8 cellular contexts compared by ENCODE assay signal in the genomic region with DNA sequence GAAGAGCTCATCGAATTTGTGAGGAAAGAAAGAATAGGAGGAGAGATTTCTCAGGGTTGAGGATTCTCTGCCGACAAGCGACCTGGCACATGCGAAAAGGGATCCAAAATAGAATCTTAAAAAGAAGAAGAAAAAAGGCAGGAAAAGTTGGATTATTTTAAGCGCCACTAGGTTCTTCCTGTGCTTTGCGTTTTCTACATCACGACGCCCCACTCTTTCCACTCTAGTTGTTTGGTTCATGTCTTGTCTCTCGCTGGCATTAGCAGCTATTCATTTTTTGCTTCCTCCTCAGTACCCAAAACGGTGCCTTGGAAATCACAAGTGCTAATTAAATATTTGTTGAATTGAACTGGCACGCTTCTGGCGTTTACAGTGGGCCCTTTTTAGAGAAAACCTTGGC. TPM values are rescaled to one million over a fixed set of nuclear protein-coding genes. Genes with fewer than 3 reads are reported as not detected.
DNase-seq lines count a peak whose midpoint lies in the region; ATAC-seq, FAIRE-seq and TF ChIP-seq lines count a peak whose summit lies in the region.

No MANE protein-coding gene starts in this region.

- peak overlapping the region; percentile 90 for H3K9ac ChIP-seq in endothelial cell of umbilical vein (replicated peaks; ENCODE audit: extremely low read depth, insufficient read depth, low read length)

- BruUV-seq in endothelial cell of umbilical vein (replicated peaks; lab: Mats Ljungman, UMichigan) = no TSS peak

- H4K20me1 ChIP-seq in endothelial cell of umbilical vein (replicated peaks; ENCODE audit: control insufficient read depth, extremely low read depth, insufficient read depth, low read length) = no peaks in the 10 kb centered on the region

- peak overlapping the region; percentile 95 for H3K4me2 ChIP-seq in endothelial cell of umbilical vein (ENCODE audit: insufficient read depth, low read length)

- H3K4me3 ChIP-seq in endothelial cell of umbilical vein (replicated peaks in 1 of 3; ENCODE audit: insufficient read depth in 1 of 3, low read depth in 1 of 3, low read length in 3 of 3) (peak overlapping the region; percentile 60 to 81 (median 68)), neutrophil (ENCODE audit: low read depth in 1 of 2, low read length in 1 of 2) (peak overlapping the region; percentile 76 to 77)

- dilution Hi-C loops in endothelial cell of umbilical vein (cut with MboI; ENCODE audit: extremely low pct_ligation_motif_present, low sequenced_read_pairs) = no loop called here

- POLR2A ChIA-PET in endothelial cell of umbilical vein (lab: Charles Lee) = interaction anchor here (1.6 kb wide), 1 partner anchor 21 kb away, joined by 4 read pairs; no protein-coding TSS in a partner anchor

- H3K36me3 ChIP-seq in endothelial cell of umbilical vein (ENCODE audit: control insufficient read depth in 2 of 2, extremely low read depth in 1 of 2, insufficient read depth in 2 of 2, low read length in 2 of 2) = peaks cover 5% of the 10 kb centered on the region in 2 experiments
- H3K36me3 ChIP-seq in neutrophil = peaks cover 10% of the 10 kb centered on the region

- H3K27me3 ChIP-seq in endothelial cell of umbilical vein (ENCODE audit: control insufficient read depth in 2 of 2, insufficient read depth in 2 of 2, low read length in 2 of 2) (peaks cover 0 to 7% of the 10 kb centered on the region in 2 experiments), neutrophil (peaks cover 23% of the 10 kb centered on the region)

- peaks cover 9% of the 10 kb centered on the region for H3K4me1 ChIP-seq in endothelial cell of umbilical vein (ENCODE audit: control insufficient read depth, extremely low read depth, insufficient read depth, low read length)
- H3K4me1 ChIP-seq in neutrophil (ENCODE audit: control insufficient read depth in 1 of 2, insufficient read depth in 1 of 2, low read depth in 1 of 2, low read length in 1 of 2) = peaks cover 17 to 18% of the 10 kb centered on the region in 2 experiments

- H3K79me2 ChIP-seq in endothelial cell of umbilical vein (ENCODE audit: control insufficient read depth, insufficient read depth, low read length) = peaks cover 6% of the 10 kb centered on the region

- no peaks in the 10 kb centered on the region for H3K9me3 ChIP-seq in endothelial cell of umbilical vein (replicated peaks; ENCODE audit: control insufficient read depth, insufficient read depth, low read length)
- H3K9me3 ChIP-seq in neutrophil = no peaks in the 10 kb centered on the region

- intact Hi-C loops in endothelial cell of umbilical vein (cut with micrococcal nuclease) = loop anchor here (5.0 to 10.0 kb wide), 2 partner anchors 154 to 842 kb away; a partner anchor contains a TSS

- H2AFZ ChIP-seq in endothelial cell of umbilical vein (ENCODE audit: low read depth, low read length) = peak overlapping the region; percentile 93

- DNase-seq in Ammon's horn (ENCODE audit: low spot score) (peak; percentile 60), NCI-H345 (lab: John Stamatoyannopoulos, UW) (peak; percentile 16), endothelial cell of umbilical vein (ENCODE audit: low read depth, low spot score) (no peak), A172 (ENCODE audit: low spot score) (no peak)

- peak; percentile 50 for FAIRE-seq in endothelial cell of umbilical vein (lab: Jason Lieb, UNC)

- no peaks in the 10 kb centered on the region for H3K9me1 ChIP-seq in endothelial cell of umbilical vein (replicated peaks; ENCODE audit: control insufficient read depth, extremely low read depth, insufficient read depth, low read length)

- TF ChIP-seq POLR2A in endothelial cell of umbilical vein (IDR thresholded peaks at IDR 0.05; ENCODE audit: low read depth, low read length) = no peak

- CTCF ChIA-PET in endothelial cell of umbilical vein (lab: Charles Lee) = interaction anchor here (0.7 to 1.7 kb wide), 11 partner anchors 9 to 617 kb away, joined by 3 to 11 read pairs (median 4); no protein-coding TSS in a partner anchor

- no peak for TF ChIP-seq CTCF in endothelial cell of umbilical vein (IDR thresholded peaks at IDR 0.05; ENCODE audit: extremely low read depth in 1 of 2, insufficient read depth in 1 of 2, low read depth in 1 of 2, low read length in 2 of 2)
- no peak for TF ChIP-seq CTCF in neutrophil (IDR thresholded peaks at IDR 0.05)

- H3K27ac ChIP-seq in endothelial cell of umbilical vein (ENCODE audit: insufficient read depth, low read depth, low read length) = peak overlapping the region; percentile 52
- H3K27ac ChIP-seq in neutrophil = peak overlapping the region; percentile 71

- peak; percentile 7 for ATAC-seq in GM21367 (IDR thresholded peaks at IDR 0.05; ENCODE audit: unreplicated experiment)
- ATAC-seq in HG03520 (IDR thresholded peaks at IDR 0.05; ENCODE audit: unreplicated experiment) = no peak
- ATAC-seq in GM18873 (IDR thresholded peaks at IDR 0.05; ENCODE audit: low FRiP score, unreplicated experiment) = no peak

TF ChIP-seq in endothelial cell of umbilical vein, 7 proteins besides CTCF, POLR2A, EP300 and RAD21:
- TF ChIP-seq EZH2 (IDR thresholded peaks at IDR 0.05; ENCODE audit: borderline replicate concordance, low read depth, low read length, severe bottlenecking) = no peak
- TF ChIP-seq, protein P1, sequence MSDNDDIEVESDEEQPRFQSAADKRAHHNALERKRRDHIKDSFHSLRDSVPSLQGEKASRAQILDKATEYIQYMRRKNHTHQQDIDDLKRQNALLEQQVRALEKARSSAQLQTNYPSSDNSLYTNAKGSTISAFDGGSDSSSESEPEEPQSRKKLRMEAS (IDR thresholded peaks at IDR 0.05; ENCODE audit: insufficient read depth, insufficient read length) = no peak
- no peak for TF ChIP-seq GATA2 (IDR thresholded peaks at IDR 0.05; ENCODE audit: insufficient read depth, insufficient read length, low read depth, low read length)
- TF ChIP-seq POLR2AphosphoS5 (IDR thresholded peaks at IDR 0.05; ENCODE audit: insufficient read depth, low read depth, low read length) = no peak
- TF ChIP-seq FOS (IDR thresholded peaks at IDR 0.05; ENCODE audit: borderline replicate concordance, insufficient read depth, low read length) = no peak
- TF ChIP-seq MYC (IDR thresholded peaks at IDR 0.05; ENCODE audit: low read depth, low read length) = no peak
- TF ChIP-seq JUN (IDR thresholded peaks at IDR 0.05; ENCODE audit: borderline replicate concordance, insufficient read depth, insufficient read length, low read depth) = no peak

RNA-seq across cellular contexts. Expression of a gene that starts 0.7 kb away (rescaled TPM):
- 17.2 and 24.4 TPM in 2 replicates for total RNA-seq in endothelial cell of umbilical vein
- polyA plus RNA-seq in endothelial cell of umbilical vein = 3.0 and 4.0 TPM in 2 replicates
- polyA plus RNA-seq in endothelial cell of umbilical vein (2011; cell fraction: cytosol; rRNA removed) = 2.8 and 3.1 TPM in 2 replicates
- polyA plus RNA-seq in endothelial cell of umbilical vein (2011; cell fraction: nucleus; rRNA removed) = 20.8 and 32.4 TPM in 2 replicates
- 12.5 and 15.4 TPM in 2 replicates for polyA plus RNA-seq in endothelial cell of umbilical vein (2012)
- polyA minus RNA-seq in endothelial cell of umbilical vein = 3.3 and 4.8 TPM in 2 replicates
- 1.3 TPM for polyA minus RNA-seq in endothelial cell of umbilical vein (2011; cell fraction: cytosol; rRNA and poly(A)+ RNA removed)
- 24.4 and 32.1 TPM in 2 replicates for polyA minus RNA-seq in endothelial cell of umbilical vein (2011; cell fraction: nucleus; rRNA and poly(A)+ RNA removed)
- total RNA-seq in A172 (2014; rRNA removed; shearing (Covaris generic)) = 5.4 and 8.3 TPM in 2 replicates

RNA-seq across cellular contexts. Expression of a gene that starts 54.7 kb away (rescaled TPM):
- total RNA-seq in endothelial cell of umbilical vein = not detected in 2 replicates
- not detected in 2 replicates for polyA plus RNA-seq in endothelial cell of umbilical vein
- not detected in 2 replicates for polyA plus RNA-seq in endothelial cell of umbilical vein (2011; cell fraction: cytosol; rRNA removed)
- polyA plus RNA-seq in endothelial cell of umbilical vein (2011; cell fraction: nucleus; rRNA removed) = not detected in 2 replicates
- not detected in 2 replicates for polyA plus RNA-seq in endothelial cell of umbilical vein (2012)
- not detected in 2 replicates for polyA minus RNA-seq in endothelial cell of umbilical vein
- polyA minus RNA-seq in endothelial cell of umbilical vein (2011; cell fraction: cytosol; rRNA and poly(A)+ RNA removed) = not detected
- not detected in 2 replicates for polyA minus RNA-seq in endothelial cell of umbilical vein (2011; cell fraction: nucleus; rRNA and poly(A)+ RNA removed)
- total RNA-seq in A172 (2014; rRNA removed; shearing (Covaris generic)) = not detected in 2 replicates

Comparison
In these comparisons a context has a peak if more than half of its experiments do, and no peak if none do; other contexts are left out.
1. DNase-seq: peak in Ammon's horn (single experiment) and NCI-H345 (single experiment); none in endothelial cell of umbilical vein (single experiment) and A172 (single experiment).